Comparison of ENCODE assay signal across 19 cellular contexts in the genomic region with DNA sequence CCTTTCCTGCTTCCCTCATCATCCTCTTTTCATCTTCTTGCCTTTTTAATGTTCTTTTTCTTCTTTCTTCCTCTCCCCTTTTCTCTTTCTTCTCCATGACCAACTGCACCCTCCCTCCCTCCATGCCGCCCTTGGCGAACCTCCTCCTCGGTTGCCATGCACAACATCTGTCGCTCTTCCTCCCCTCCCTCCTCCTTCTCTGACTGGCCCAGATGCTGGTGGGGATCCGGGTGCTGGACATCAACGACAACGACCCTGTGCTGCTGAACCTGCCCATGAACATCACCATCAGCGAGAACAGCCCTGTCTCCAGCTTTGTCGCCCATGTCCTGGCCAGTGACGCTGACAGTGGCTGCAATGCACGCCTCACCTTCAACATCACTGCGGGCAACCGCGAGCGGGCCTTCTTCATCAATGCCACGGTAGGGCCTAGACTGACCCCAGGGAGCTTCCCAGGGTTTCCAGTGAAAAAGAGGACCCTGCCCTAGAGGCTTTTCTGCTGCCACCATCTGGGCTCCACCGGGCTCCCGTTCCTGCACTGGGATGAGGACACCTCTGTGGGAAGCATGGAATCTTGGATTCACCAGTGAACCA.
"Had no signal": no experiment of that assay in that cellular context is flagged by ENCODE, and none has a peak within 500 bp of the region (broad histone marks: within the 10 kb centered on the region; RNA-seq: fewer than 3 reads in every experiment).

No MANE protein-coding gene starts in this region.

- H3K79me2 ChIP-seq: hepatocyte had no signal

- ATAC-seq: left colon had no signal

- H3K27me3 ChIP-seq: hepatocyte, neutrophil, ovary, right atrium auricular region, sigmoid colon, upper lobe of left lung, vagina had no signal

- DNase-seq: effector CD4-positive, alpha-beta T cell; foreskin melanocyte; head of caudate nucleus; left colon; midbrain; naive B cell; nephron progenitor cell; sigmoid colon; stimulated activated CD4-positive, alpha-beta T cell treated with anti-CD3 and anti-CD28 coated beads, Interleukin-12 subunit alpha, Interleukin-12 subunit beta, amount 100 ng/mL, for 4 hours; stimulated activated naive CD4-positive, alpha-beta T cell; tibial artery had no signal

- H3K36me3 ChIP-seq: neutrophil, ovary, right atrium auricular region, sigmoid colon, tibial artery, upper lobe of left lung, vagina had no signal

- H3K4me3 ChIP-seq: coronary artery, hepatocyte, ovary, right atrium auricular region, sigmoid colon, skin epidermis, tibial artery, upper lobe of left lung, vagina had no signal

- H3K27ac ChIP-seq: coronary artery, hepatocyte, neutrophil, ovary, right atrium auricular region, sigmoid colon, skin epidermis, tibial artery, upper lobe of left lung, vagina had no signal

- H3K4me1 ChIP-seq: tibial artery, vagina had no signal

- H3K4me2 ChIP-seq: hepatocyte had no signal

- H2AFZ ChIP-seq: hepatocyte had no signal

- H3K9me3 ChIP-seq: neutrophil, ovary, right atrium auricular region, sigmoid colon, tibial artery, upper lobe of left lung, vagina had no signal
